40 cellular contexts compared by ENCODE assay signal in genomic region chr11:131850507-131850906, GRCh38.
"Had no signal": no experiment of that assay in that cellular context is flagged by ENCODE, and none has a peak within 500 bp of the region (broad histone marks: within the 10 kb centered on the region; RNA-seq: fewer than 3 reads in every experiment).

No MANE protein-coding gene starts in this region.

- H3K27me3 ChIP-seq: adrenal gland, ascending aorta, body of pancreas, brain microvascular endothelial cell, breast epithelium had no signal

- H3K4me1 Mint-ChIP-seq: activated naive CD4-positive, alpha-beta T cell treated with anti-CD3 and anti-CD28 coated beads, Interleukin-2, amount 10 ng/mL, durations not matched to agents 7 days and 5 days; activated naive CD4-positive, alpha-beta T cell treated with anti-CD3 and anti-CD28 coated beads, Interleukin-2, amount 50 U/mL, for 24 hours; activated naive CD8-positive, alpha-beta T cell treated with anti-CD3 and anti-CD28 coated beads for 36 hours; activated naive CD8-positive, alpha-beta T cell treated with anti-CD3 and anti-CD28 coated beads, Interleukin-2, amount 10 ng/mL, durations not matched to agents 7 days and 5 days; activated naive CD8-positive, alpha-beta T cell treated with anti-CD3 and anti-CD28 coated beads, Interleukin-2, amount 50 U/mL, for 24 hours; activated T-helper 17 cell treated with anti-CD3 and anti-CD28 coated beads, Interleukin-2, amount 50 U/mL, for 72 hours; central memory CD8-positive, alpha-beta T cell had no signal

- H3K27me3 Mint-ChIP-seq: activated naive CD4-positive, alpha-beta T cell treated with anti-CD3 and anti-CD28 coated beads, Interleukin-2, amount 10 ng/mL, durations not matched to agents 7 days and 5 days; activated naive CD8-positive, alpha-beta T cell treated with anti-CD3 and anti-CD28 coated beads for 36 hours; activated naive CD8-positive, alpha-beta T cell treated with anti-CD3 and anti-CD28 coated beads, Interleukin-2, amount 10 ng/mL, durations not matched to agents 7 days and 5 days; activated naive CD8-positive, alpha-beta T cell treated with anti-CD3 and anti-CD28 coated beads, Interleukin-2, amount 50 U/mL, for 24 hours; activated T-cell treated with anti-CD3 and anti-CD28 coated beads, Interleukin-2, amount 50 U/mL, for 24 hours; activated T-helper 17 cell treated with anti-CD3 and anti-CD28 coated beads, Interleukin-2, amount 50 U/mL, for 72 hours; central memory CD8-positive, alpha-beta T cell had no signal

- H3K27ac Mint-ChIP-seq: activated naive CD4-positive, alpha-beta T cell treated with anti-CD3 and anti-CD28 coated beads for 36 hours; activated naive CD4-positive, alpha-beta T cell treated with anti-CD3 and anti-CD28 coated beads, Interleukin-2, amount 10 ng/mL, durations not matched to agents 7 days and 5 days; activated naive CD4-positive, alpha-beta T cell treated with anti-CD3 and anti-CD28 coated beads, Interleukin-2, amount 50 U/mL, for 24 hours; activated naive CD4-positive, alpha-beta T cell treated with anti-CD3 and anti-CD28 coated beads, Interleukin-2, amount 50 U/mL, for 72 hours; activated naive CD8-positive, alpha-beta T cell; activated naive CD8-positive, alpha-beta T cell treated with anti-CD3 and anti-CD28 coated beads for 36 hours; activated naive CD8-positive, alpha-beta T cell treated with anti-CD3 and anti-CD28 coated beads, Interleukin-2, amount 10 ng/mL, durations not matched to agents 7 days and 5 days; activated naive CD8-positive, alpha-beta T cell treated with anti-CD3 and anti-CD28 coated beads, Interleukin-2, amount 50 U/mL, for 24 hours; activated T-cell treated with anti-CD3 and anti-CD28 coated beads, Interleukin-2, amount 50 U/mL, for 24 hours; activated T-cell treated with anti-CD3 and anti-CD28 coated beads, Interleukin-2, amount 50 U/mL, for 72 hours; activated T-helper 1 cell treated with anti-CD3 and anti-CD28 coated beads, Interleukin-12 subunit alpha, Interleukin-12 subunit beta, Interleukin-2, Interleukin-4 antibody, amounts not matched to agents 30 ng/mL and 10 ng/mL and 1 ng/mL, durations not matched to agents 14 hours and 24 hours and 36 hours; activated T-helper 17 cell treated with anti-CD3 and anti-CD28 coated beads, Interleukin-2, amount 50 U/mL, for 72 hours; activated T-helper 2 cell treated with anti-CD3 and anti-CD28 coated beads, Interferon-gamma antibody, Interleukin-2, Interleukin-4, amounts not matched to agents 10 μg/mL and 5 μg/mL and 100 μg/mL, durations not matched to agents 14 hours and 24 hours and 36 hours; brain had no signal

- DNase-seq: activated effector memory CD4-positive, alpha-beta T cell treated with anti-CD3 and anti-CD28 coated beads, Interleukin-2, amount 50 U/mL, for 16 hours; activated effector memory CD4-positive, alpha-beta T cell treated with Interleukin-2 at 50 U/mL for 16 hours; activated gamma-delta T cell; activated gamma-delta T cell treated with Interleukin-2 at 50 U/mL for 16 hours; activated naive CD4-positive, alpha-beta T cell; activated naive CD4-positive, alpha-beta T cell treated with anti-CD3 and anti-CD28 coated beads for 36 hours; activated naive CD4-positive, alpha-beta T cell treated with anti-CD3 and anti-CD28 coated beads, Interleukin-2, amount 10 ng/mL, durations not matched to agents 7 days and 5 days; activated naive CD4-positive, alpha-beta T cell treated with anti-CD3 and anti-CD28 coated beads, Interleukin-2, amount 50 U/mL, for 16 hours; activated naive CD4-positive, alpha-beta T cell treated with Interleukin-2 at 50 U/mL for 16 hours; activated naive CD8-positive, alpha-beta T cell treated with anti-CD3 and anti-CD28 coated beads for 36 hours; activated naive CD8-positive, alpha-beta T cell treated with anti-CD3 and anti-CD28 coated beads, Interleukin-2, amount 10 ng/mL, durations not matched to agents 7 days and 5 days; activated naive CD8-positive, alpha-beta T cell treated with anti-CD3 and anti-CD28 coated beads, Interleukin-2, amount 50 U/mL, for 24 hours; activated T-cell treated with anti-CD3 and anti-CD28 coated beads, Interleukin-2, amount 50 U/mL, for 1 hour; activated T-cell treated with anti-CD3 and anti-CD28 coated beads, Interleukin-2, amount 50 U/mL, for 24 hours; activated T-cell treated with anti-CD3 and anti-CD28 coated beads, Interleukin-2, amount 50 U/mL, for 4 hours; activated T-cell treated with anti-CD3 and anti-CD28 coated beads, Interleukin-2, amount 50 U/mL, for 48 hours; activated T-cell treated with anti-CD3 and anti-CD28 coated beads, Interleukin-2, amount 50 U/mL, for 72 hours; adrenal gland; amniotic stem cell; amygdala; anterior cingulate cortex; aorta; body of pancreas; brain microvascular endothelial cell; caudate nucleus; central memory CD4-positive, alpha-beta T cell; cerebellar nuclear complex had no signal

- H3K4me1 ChIP-seq: adrenal gland, ascending aorta, body of pancreas, breast epithelium had no signal

- H3K36me3 Mint-ChIP-seq: activated naive CD4-positive, alpha-beta T cell treated with anti-CD3 and anti-CD28 coated beads, Interleukin-2, amount 10 ng/mL, durations not matched to agents 7 days and 5 days; activated naive CD4-positive, alpha-beta T cell treated with anti-CD3 and anti-CD28 coated beads, Interleukin-2, amount 50 U/mL, for 24 hours; activated naive CD4-positive, alpha-beta T cell treated with anti-CD3 and anti-CD28 coated beads, Interleukin-2, amount 50 U/mL, for 72 hours; activated naive CD8-positive, alpha-beta T cell; activated naive CD8-positive, alpha-beta T cell treated with anti-CD3 and anti-CD28 coated beads for 36 hours; activated naive CD8-positive, alpha-beta T cell treated with anti-CD3 and anti-CD28 coated beads, Interleukin-2, amount 10 ng/mL, durations not matched to agents 7 days and 5 days; brain had no signal

- H3K4me3 ChIP-seq: adrenal gland, ascending aorta, body of pancreas, breast epithelium, cardiac muscle cell had no signal

- ATAC-seq: activated naive CD4-positive, alpha-beta T cell treated with anti-CD3 and anti-CD28 coated beads, Interleukin-2, amount 50 U/mL, for 72 hours; activated naive CD8-positive, alpha-beta T cell treated with anti-CD3 and anti-CD28 coated beads, Interleukin-2, amount 50 U/mL, for 24 hours; activated T-cell treated with anti-CD3 and anti-CD28 coated beads, Interleukin-2, amount 50 U/mL, for 4 hours; activated T-cell treated with anti-CD3 and anti-CD28 coated beads, Interleukin-2, amount 50 U/mL, for 72 hours; activated T-helper 17 cell treated with anti-CD3 and anti-CD28 coated beads, Interleukin-2, amount 50 U/mL, for 72 hours; body of pancreas had no signal

- H3K9me3 Mint-ChIP-seq: activated naive CD4-positive, alpha-beta T cell treated with anti-CD3 and anti-CD28 coated beads for 36 hours; activated naive CD4-positive, alpha-beta T cell treated with anti-CD3 and anti-CD28 coated beads, Interleukin-2, amount 50 U/mL, for 24 hours; activated naive CD8-positive, alpha-beta T cell treated with anti-CD3 and anti-CD28 coated beads, Interleukin-2, amount 10 ng/mL, durations not matched to agents 7 days and 5 days; activated T-cell treated with anti-CD3 and anti-CD28 coated beads, Interleukin-2, amount 50 U/mL, for 4 hours; activated T-helper 1 cell treated with anti-CD3 and anti-CD28 coated beads, Interleukin-12 subunit alpha, Interleukin-12 subunit beta, Interleukin-2, Interleukin-4 antibody, amounts not matched to agents 30 ng/mL and 10 ng/mL and 1 ng/mL, durations not matched to agents 14 hours and 24 hours and 36 hours; activated T-helper 17 cell treated with anti-CD3 and anti-CD28 coated beads, Interleukin-2, amount 50 U/mL, for 72 hours; activated T-helper 2 cell treated with anti-CD3 and anti-CD28 coated beads, Interferon-gamma antibody, Interleukin-2, Interleukin-4, amounts not matched to agents 10 μg/mL and 5 μg/mL and 100 μg/mL, durations not matched to agents 14 hours and 24 hours and 36 hours had no signal

- FAIRE-seq: astrocyte, bronchial epithelial cell had no signal

- H3K36me3 ChIP-seq: adrenal gland, ascending aorta, brain microvascular endothelial cell, breast epithelium, cardiac muscle cell had no signal

- H3K27ac ChIP-seq: adrenal gland, ascending aorta, body of pancreas, brain microvascular endothelial cell, breast epithelium, cardiac muscle cell had no signal

- H3K9me3 ChIP-seq: adrenal gland, ascending aorta, body of pancreas, breast epithelium had no signal

- H3K4me3 Mint-ChIP-seq: activated naive CD4-positive, alpha-beta T cell treated with anti-CD3 and anti-CD28 coated beads for 36 hours; activated naive CD4-positive, alpha-beta T cell treated with anti-CD3 and anti-CD28 coated beads, Interleukin-2, amount 10 ng/mL, durations not matched to agents 7 days and 5 days; activated naive CD4-positive, alpha-beta T cell treated with anti-CD3 and anti-CD28 coated beads, Interleukin-2, amount 50 U/mL, for 24 hours; activated naive CD8-positive, alpha-beta T cell; activated naive CD8-positive, alpha-beta T cell treated with anti-CD3 and anti-CD28 coated beads for 36 hours; activated naive CD8-positive, alpha-beta T cell treated with anti-CD3 and anti-CD28 coated beads, Interleukin-2, amount 10 ng/mL, durations not matched to agents 7 days and 5 days; activated naive CD8-positive, alpha-beta T cell treated with anti-CD3 and anti-CD28 coated beads, Interleukin-2, amount 50 U/mL, for 24 hours; activated T-cell treated with anti-CD3 and anti-CD28 coated beads, Interleukin-2, amount 50 U/mL, for 24 hours; activated T-cell treated with anti-CD3 and anti-CD28 coated beads, Interleukin-2, amount 50 U/mL, for 4 hours; activated T-cell treated with anti-CD3 and anti-CD28 coated beads, Interleukin-2, amount 50 U/mL, for 72 hours; activated T-helper 1 cell treated with anti-CD3 and anti-CD28 coated beads, Interleukin-12 subunit alpha, Interleukin-12 subunit beta, Interleukin-2, Interleukin-4 antibody, amounts not matched to agents 30 ng/mL and 10 ng/mL and 1 ng/mL, durations not matched to agents 14 hours and 24 hours and 36 hours; activated T-helper 17 cell treated with anti-CD3 and anti-CD28 coated beads, Interleukin-2, amount 50 U/mL, for 72 hours; brain; central memory CD8-positive, alpha-beta T cell had no signal
